Comparison of ENCODE assay signal across 1 cellular context in the genomic region with DNA sequence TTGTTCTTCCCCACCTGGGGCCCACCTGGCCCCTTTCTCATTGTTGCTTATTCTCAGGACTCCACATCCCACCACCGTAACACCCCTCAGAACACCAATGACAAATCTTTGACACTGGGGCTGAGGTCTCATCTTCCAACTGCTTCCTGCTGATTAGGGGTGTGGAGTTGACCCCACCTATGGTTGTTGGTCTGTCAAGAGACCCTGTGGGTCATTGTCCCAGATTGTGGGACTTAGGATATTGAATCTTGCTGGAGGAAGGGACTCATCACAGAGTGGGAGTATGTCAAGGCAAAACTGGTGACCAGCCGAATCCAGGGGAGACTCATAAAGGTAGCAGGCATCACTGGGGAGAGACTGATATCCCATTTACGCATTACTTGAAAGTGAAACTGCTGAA.
A peak's percentile ranks its signal among the peaks of the same experiment; 100 is the strongest.
TF ChIP-seq lines count a peak whose summit lies in the region.

No MANE protein-coding gene starts in this region.

TF ChIP-seq in K562, 482 proteins besides CTCF, POLR2A, EP300 and RAD21:
- TF ChIP-seq TCF3 (CRISPR knock-in tag; IDR thresholded peaks at IDR 0.05) (0 out of 2 replicates have a peak, but pooled peaks have one; percentile 18), DPF2 (IDR thresholded peaks at IDR 0.05) (peak; percentile 37; the same call in 1 of the 2 replicates), ARID1B (IDR thresholded peaks at IDR 0.05) (peak; percentile 51), CBFA2T2 (conservative IDR thresholded peaks at IDR 0.05) (0 out of 2 replicates have a peak, but pooled peaks have one; percentile 21), CBFA2T3 (IDR thresholded peaks at IDR 0.05) (peak; percentile 63), ESRRB (CRISPR knock-in tag; IDR thresholded peaks at IDR 0.05; ENCODE audit: borderline replicate concordance) (no peak)
